ENCODE assay signal across 20 cellular contexts in genomic region chr1:232927722-232928505, GRCh38. TPM values are rescaled to one million over a fixed set of nuclear protein-coding genes. Genes with fewer than 3 reads are reported as not detected.
DNase-seq lines count a peak whose midpoint lies in the region; ATAC-seq, FAIRE-seq and TF ChIP-seq lines count a peak whose summit lies in the region.
"Had no signal": no experiment of that assay in that cellular context is flagged by ENCODE, and none has a peak within 500 bp of the region (broad histone marks: within the 10 kb centered on the region; RNA-seq: fewer than 3 reads in every experiment).

No MANE protein-coding gene starts in this region.

- H3K27me3 Mint-ChIP-seq in CD8-positive, alpha-beta memory T cell: no peaks in the 10 kb centered on the region

- H3K27ac Mint-ChIP-seq in CD8-positive, alpha-beta memory T cell: no peak overlapping the region

- H3K4me3 ChIP-seq in A549 (no peak overlapping the region), psoas muscle (no peak overlapping the region)
- H3K4me3 ChIP-seq in CD8-positive, alpha-beta memory T cell (ENCODE audit: low read length): no peak overlapping the region
- H3K4me3 ChIP-seq: BLaER1 had no signal

- no peaks in the 10 kb centered on the region for H3K27me3 ChIP-seq in psoas muscle (ENCODE audit: insufficient read depth in 3 of 3, low read length in 2 of 3)
- no peaks in the 10 kb centered on the region for H3K27me3 ChIP-seq in CD8-positive, alpha-beta memory T cell (ENCODE audit: insufficient read depth, low read length, poor library complexity, severe bottlenecking)
- H3K27me3 ChIP-seq: BLaER1 had no signal

- no peaks in the 10 kb centered on the region for H3K36me3 ChIP-seq in psoas muscle (ENCODE audit: insufficient read depth in 1 of 2, low read depth in 1 of 2)
- H3K36me3 ChIP-seq in CD8-positive, alpha-beta memory T cell (ENCODE audit: insufficient read depth, low read length): no peaks in the 10 kb centered on the region
- H3K36me3 ChIP-seq: BLaER1 had no signal

- no peaks in the 10 kb centered on the region for H3K4me1 ChIP-seq in A549
- peaks cover 7% of the 10 kb centered on the region for H3K4me1 ChIP-seq in psoas muscle
- H3K4me1 ChIP-seq in CD8-positive, alpha-beta memory T cell (ENCODE audit: insufficient read depth, low read length): peaks cover 30% of the 10 kb centered on the region

- POLR2A ChIA-PET in A549 (lab: Yijun Ruan, JAX): interaction anchor here (0.8 kb wide), 1 partner anchor 21 kb away, joined by 3 read pairs; no protein-coding TSS in a partner anchor
- POLR2A ChIA-PET in CD8-positive, alpha-beta memory T cell (lab: Charles Lee): no interaction called here

- peaks cover 17 to 44% (median 27%) of the 10 kb centered on the region in 3 donors for H3K4me1 Mint-ChIP-seq in CD8-positive, alpha-beta memory T cell

- TF ChIP-seq RAD21 in A549 (conservative IDR thresholded peaks at IDR 0.05 in 1 of 2, IDR thresholded peaks at IDR 0.05 in 1 of 2): no peak
- no peak for TF ChIP-seq RAD21 in Ishikawa (IDR thresholded peaks at IDR 0.05; ENCODE audit: low read depth)

- no peaks in the 10 kb centered on the region for H3K9me3 Mint-ChIP-seq in CD8-positive, alpha-beta memory T cell

- CTCF ChIA-PET in A549 (lab: Yijun Ruan, JAX): interaction anchor here (0.9 to 1.7 kb wide), 2 partner anchors 9 to 14 kb away, joined by 3 to 4 read pairs; no protein-coding TSS in a partner anchor
- CTCF ChIA-PET in CD8-positive, alpha-beta memory T cell (lab: Charles Lee): no interaction called here

- no peaks in the 10 kb centered on the region for H3K36me3 Mint-ChIP-seq in CD8-positive, alpha-beta memory T cell
- H3K36me3 Mint-ChIP-seq: CD4-positive, alpha-beta memory T cell had no signal

- H3K4me3 Mint-ChIP-seq in CD8-positive, alpha-beta memory T cell: no peak overlapping the region

- H3K9me3 ChIP-seq in A549 (no peaks in the 10 kb centered on the region), psoas muscle (no peaks in the 10 kb centered on the region)
- H3K9me3 ChIP-seq in CD8-positive, alpha-beta memory T cell (ENCODE audit: low read length): no peaks in the 10 kb centered on the region

- no peak overlapping the region for H3K4me2 ChIP-seq in A549
- H3K4me2 ChIP-seq: BLaER1, KMS-11 had no signal

- FAIRE-seq in A549 (lab: Jason Lieb, UNC): peak; percentile 28
- FAIRE-seq in GM19239 (lab: Jason Lieb, UNC): no peak
- FAIRE-seq: H1, HepG2 had no signal

- no peak for TF ChIP-seq POLR2A in A549 (IDR thresholded peaks at IDR 0.05; ENCODE audit: low read length)

- no peak for TF ChIP-seq EP300 in A549 (IDR thresholded peaks at IDR 0.05)
- no peak for TF ChIP-seq EP300 in Ishikawa (IDR thresholded peaks at IDR 0.05; ENCODE audit: borderline replicate concordance)

- ATAC-seq in A549 (no peak), psoas muscle (peak; percentile 80 to 93 (median 91)), HG03097 (IDR thresholded peaks at IDR 0.05; ENCODE audit: low FRiP score, unreplicated experiment) (no peak)
- ATAC-seq: HepG2 had no signal

- TF ChIP-seq CTCF in A549 (IDR thresholded peaks at IDR 0.05) (no peak), psoas muscle (IDR thresholded peaks at IDR 0.05) (no peak)

- intact Hi-C loops in psoas muscle (cut with DNase I): no loop called here

- WGBS in A549 (ENCODE audit: missing lambda C conversion rate): 66% methylated on average over 5 of the region's 5 CpGs
- 29 to 46% (median 31%) methylated on average over 5 of the region's 5 CpGs for WGBS in psoas muscle, 3 donors

- no peak overlapping the region for H3K27ac ChIP-seq in A549
- H3K27ac ChIP-seq in psoas muscle: peak overlapping the region; percentile 81
- H3K27ac ChIP-seq in CD8-positive, alpha-beta memory T cell (ENCODE audit: low read depth, low read length): no peak overlapping the region
- H3K27ac ChIP-seq: BLaER1, KMS-11 had no signal

- DNase-seq in A549 (ENCODE audit: low read depth in 1 of 2, low spot score in 1 of 2) (no peak), kidney tubule cell (ENCODE audit: low spot score) (peak; percentile 65), psoas muscle (no peak), GM19239 (ENCODE audit: insufficient read length, low spot score) (no peak)
- no peak for DNase-seq in CD8-positive, alpha-beta memory T cell
- DNase-seq: Calu3; CD4-positive, alpha-beta memory T cell; DMS53; MV-4-11; NCI-H1694 treated with DMSO at 0.1 percent for 48 hours; NCI-H510A; NCI-H774; OCI-M1; SIG-M5 had no signal

TF ChIP-seq in A549, 52 proteins besides CTCF, POLR2A, EP300 and RAD21 (continues in another document):
- TF ChIP-seq FOSB (CRISPR knock-in tag; IDR thresholded peaks at IDR 0.05) (no peak), CBX8 (IDR thresholded peaks at IDR 0.05) (no peak), ZSCAN20 (CRISPR knock-in tag; IDR thresholded peaks at IDR 0.05) (no peak), TP53 (CRISPR knock-in tag; IDR thresholded peaks at IDR 0.05) (no peak), KDM5A (IDR thresholded peaks at IDR 0.05) (no peak), CBX2 (IDR thresholded peaks at IDR 0.05; ENCODE audit: borderline replicate concordance, low read depth) (no peak), PBX3 (IDR thresholded peaks at IDR 0.05) (no peak), CHD2 (IDR thresholded peaks at IDR 0.05; ENCODE audit: low read length, partially characterized antibody) (no peak)
- TF ChIP-seq, protein P1, sequence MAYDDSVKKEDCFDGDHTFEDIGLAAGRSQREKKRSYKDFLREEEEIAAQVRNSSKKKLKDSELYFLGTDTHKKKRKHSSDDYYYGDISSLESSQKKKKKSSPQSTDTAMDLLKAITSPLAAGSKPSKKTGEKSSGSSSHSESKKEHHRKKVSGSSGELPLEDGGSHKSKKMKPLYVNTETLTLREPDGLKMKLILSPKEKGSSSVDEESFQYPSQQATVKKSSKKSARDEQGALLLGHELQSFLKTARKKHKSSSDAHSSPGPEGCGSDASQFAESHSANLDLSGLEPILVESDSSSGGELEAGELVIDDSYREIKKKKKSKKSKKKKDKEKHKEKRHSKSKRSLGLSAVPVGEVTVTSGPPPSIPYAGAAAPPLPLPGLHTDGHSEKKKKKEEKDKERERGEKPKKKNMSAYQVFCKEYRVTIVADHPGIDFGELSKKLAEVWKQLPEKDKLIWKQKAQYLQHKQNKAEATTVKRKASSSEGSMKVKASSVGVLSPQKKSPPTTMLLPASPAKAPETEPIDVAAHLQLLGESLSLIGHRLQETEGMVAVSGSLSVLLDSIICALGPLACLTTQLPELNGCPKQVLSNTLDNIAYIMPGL (CRISPR knock-in tag; IDR thresholded peaks at IDR 0.05; ENCODE audit: borderline replicate concordance): no peak

TF ChIP-seq in Ishikawa, 13 proteins besides CTCF, POLR2A, EP300 and RAD21:
- TF ChIP-seq NFIC (IDR thresholded peaks at IDR 0.05) (no peak), TEAD4 (IDR thresholded peaks at IDR 0.05) (0 out of 2 replicates have a peak, but pooled peaks have one; percentile 8)

RNA-seq across cellular contexts. Expression of gene NTPCR, which starts 22.5 kb away (rescaled TPM):
- polyA plus RNA-seq in A549 (2011; rRNA removed) (65.1 and 83.6 TPM in 2 replicates), A549 (2017; fragmentation: RNase III; extraction: RNeasy Plus Mini Kit Qiagen cat#74134 plus additional on column Dnase treatment) (68.8 to 76.9 TPM (median 69.9 TPM) in 3 replicates), psoas muscle (10 to 100 TPM; 34.8 to 75.1 (median 65.0) TPM)
- polyA plus RNA-seq in A549 (2012; cell fraction: cytosol; rRNA removed): 30.3 and 30.9 TPM in 2 replicates
- 11.4 and 16.0 TPM in 2 replicates for polyA plus RNA-seq in A549 (2012; cell fraction: nucleus; rRNA removed)
- 18.4 and 26.3 TPM in 2 replicates for polyA minus RNA-seq in A549 (2011; rRNA and poly(A)+ RNA removed)
- 10 to 100 TPM; 37.2 to 72.0 (median 62.2) TPM for total RNA-seq in psoas muscle
- 10 to 100 TPM; 29.0 to 31.1 TPM for total RNA-seq in CD8-positive, alpha-beta memory T cell
- polyA plus RNA-seq in CD8-positive, alpha-beta memory T cell: 28.0 TPM

Comparison
In these comparisons a context has a peak if more than half of its experiments do, and no peak if none do; other contexts are left out.
1. ATAC-seq: peak in psoas muscle (4 of 4); none in A549 (0 of 2) and HG03097 (single experiment).